Comparison of ENCODE assay signal across 27 cellular contexts in the genomic region with DNA sequence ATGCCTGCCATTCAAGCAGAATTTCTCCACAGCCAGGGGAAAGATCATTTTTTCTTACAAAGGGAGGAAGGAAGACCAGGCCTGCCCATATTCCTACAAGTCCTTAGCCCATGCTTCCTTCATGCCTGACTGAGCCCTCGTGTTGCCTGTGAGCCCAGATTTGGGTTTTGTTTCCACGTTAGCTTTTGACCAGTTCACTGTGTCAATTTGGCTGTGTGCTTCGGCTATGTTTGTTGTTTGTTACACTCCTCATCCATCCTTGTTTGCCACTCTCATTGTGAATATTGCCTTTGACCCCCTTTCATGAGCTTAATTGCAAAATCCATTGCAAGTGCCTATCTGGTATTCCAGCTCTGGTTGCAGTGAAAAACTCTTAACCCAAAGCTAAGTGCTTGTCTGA.
"Had no signal": no experiment of that assay in that cellular context is flagged by ENCODE, and none has a peak within 500 bp of the region (broad histone marks: within the 10 kb centered on the region; RNA-seq: fewer than 3 reads in every experiment).

No MANE protein-coding gene starts in this region.

- H3K36me3 ChIP-seq: brain microvascular endothelial cell, cardiac muscle cell, heart right ventricle had no signal

- H3K4me3 ChIP-seq: cardiac muscle cell, coronary artery, dorsolateral prefrontal cortex, heart right ventricle, hepatocyte had no signal

- DNase-seq: activated CD4-positive, alpha-beta memory T cell treated with anti-CD3 and anti-CD28 coated beads for 36 hours; activated CD4-positive, alpha-beta T cell treated with anti-CD3 and anti-CD28 coated beads for 36 hours; activated CD4-positive, alpha-beta T cell treated with anti-CD3 and anti-CD28 coated beads, Interleukin-2, amount 10 ng/mL, durations not matched to agents 24 days and 14 days; activated CD4-positive, CD25-positive, alpha-beta regulatory T cell; activated CD4-positive, CD25-positive, alpha-beta regulatory T cell treated with anti-CD3 and anti-CD28 coated beads, Interleukin-2, amount 50 U/mL, for 72 hours; activated CD8-positive, alpha-beta memory T cell treated with anti-CD3 and anti-CD28 coated beads, Interleukin-2, amount 10 ng/mL, durations not matched to agents 7 days and 5 days; activated CD8-positive, alpha-beta memory T cell treated with anti-CD3 and anti-CD28 coated beads, Interleukin-2, amount 50 U/mL, for 4 hours; activated CD8-positive, alpha-beta T cell treated with anti-CD3 and anti-CD28 coated beads, Interleukin-2, amount 10 ng/mL, durations not matched to agents 7 days and 5 days; activated effector memory CD4-positive, alpha-beta T cell treated with anti-CD3 and anti-CD28 coated beads, Interleukin-2, amount 50 U/mL, for 16 hours; activated naive CD4-positive, alpha-beta T cell treated with anti-CD3 and anti-CD28 coated beads for 36 hours; activated naive CD8-positive, alpha-beta T cell treated with anti-CD3 and anti-CD28 coated beads for 36 hours; activated naive CD8-positive, alpha-beta T cell treated with anti-CD3 and anti-CD28 coated beads, Interleukin-2, amount 50 U/mL, for 24 hours; activated T-cell treated with anti-CD3 and anti-CD28 coated beads, Interleukin-2, amount 50 U/mL, for 1 hour; activated T-cell treated with anti-CD3 and anti-CD28 coated beads, Interleukin-2, amount 50 U/mL, for 48 hours; brain microvascular endothelial cell; central memory CD4-positive, alpha-beta T cell; cerebellar nuclear complex; dorsolateral prefrontal cortex; effector memory CD4-positive, alpha-beta T cell; endodermal cell; foreskin fibroblast; heart right ventricle; T-helper 2 cell had no signal

- H3K27me3 ChIP-seq: brain microvascular endothelial cell, cardiac muscle cell, dorsolateral prefrontal cortex, heart right ventricle, hepatocyte had no signal

- H3K27ac ChIP-seq: brain microvascular endothelial cell, cardiac muscle cell, coronary artery, dorsolateral prefrontal cortex, hepatocyte had no signal

- ATAC-seq: activated CD4-positive, alpha-beta T cell treated with anti-CD3 and anti-CD28 coated beads for 36 hours; activated CD8-positive, alpha-beta memory T cell treated with anti-CD3 and anti-CD28 coated beads, Interleukin-2, amount 10 ng/mL, durations not matched to agents 7 days and 5 days; activated CD8-positive, alpha-beta T cell treated with anti-CD3 and anti-CD28 coated beads, Interleukin-2, amount 10 ng/mL, durations not matched to agents 7 days and 5 days; activated naive CD8-positive, alpha-beta T cell treated with anti-CD3 and anti-CD28 coated beads, Interleukin-2, amount 50 U/mL, for 24 hours; esophagus mucosa; heart right ventricle had no signal
